ENCODE assay signal across 22 cellular contexts in genomic region chr1:7645751-7646048, GRCh38.
"Had no signal": no experiment of that assay in that cellular context is flagged by ENCODE, and none has a peak within 500 bp of the region (broad histone marks: within the 10 kb centered on the region; RNA-seq: fewer than 3 reads in every experiment).

No MANE protein-coding gene starts in this region.

- H3K27ac ChIP-seq: brain microvascular endothelial cell, coronary artery, lower lobe of right lung, tibial nerve had no signal

- H3K9me3 ChIP-seq: sigmoid colon, tibial nerve had no signal

- DNase-seq: activated CD4-positive, alpha-beta T cell treated with anti-CD3 and anti-CD28 coated beads, Interleukin-2, amount 10 ng/mL, durations not matched to agents 24 days and 14 days; activated CD8-positive, alpha-beta T cell treated with anti-CD3 and anti-CD28 coated beads, Interleukin-2, amount 10 ng/mL, durations not matched to agents 7 days and 5 days; activated effector memory CD4-positive, alpha-beta T cell treated with Interleukin-2 at 50 U/mL for 16 hours; activated naive CD4-positive, alpha-beta T cell treated with anti-CD3 and anti-CD28 coated beads, Interleukin-2, amount 10 ng/mL, durations not matched to agents 7 days and 5 days; activated naive CD8-positive, alpha-beta T cell treated with anti-CD3 and anti-CD28 coated beads, Interleukin-2, amount 50 U/mL, for 24 hours; activated T-cell treated with anti-CD3 and anti-CD28 coated beads, Interleukin-2, amount 50 U/mL, for 4 hours; aorta; brain microvascular endothelial cell; foreskin melanocyte; kidney glomerular epithelial cell; sigmoid colon; stimulated activated CD4-positive, alpha-beta T cell treated with anti-CD3 and anti-CD28 coated beads, Interleukin-12 subunit alpha, Interleukin-12 subunit beta, amount 100 ng/mL, for 4 hours; stimulated activated CD4-positive, alpha-beta T cell treated with anti-CD3 and anti-CD28 coated beads, Interleukin-1b, Interleukin-23, amount 100 ng/mL, for 48 hours; stimulated activated naive CD8-positive, alpha-beta T cell treated with anti-CD3 and anti-CD28 coated beads, Interleukin-15, Interleukin-2, amounts not matched to agents 100 U/mL and 50 U/mL, for 24 hours; T-helper 1 cell; T-helper 9 cell had no signal

- H3K4me1 Mint-ChIP-seq: activated CD4-positive, alpha-beta T cell treated with anti-CD3 and anti-CD28 coated beads, Interleukin-2, amount 10 ng/mL, durations not matched to agents 24 days and 14 days; activated naive CD4-positive, alpha-beta T cell treated with anti-CD3 and anti-CD28 coated beads, Interleukin-2, amount 10 ng/mL, durations not matched to agents 7 days and 5 days; activated naive CD8-positive, alpha-beta T cell treated with anti-CD3 and anti-CD28 coated beads, Interleukin-2, amount 50 U/mL, for 24 hours; central memory CD8-positive, alpha-beta T cell had no signal

- ATAC-seq: activated CD8-positive, alpha-beta T cell treated with anti-CD3 and anti-CD28 coated beads, Interleukin-2, amount 10 ng/mL, durations not matched to agents 7 days and 5 days; activated naive CD8-positive, alpha-beta T cell treated with anti-CD3 and anti-CD28 coated beads, Interleukin-2, amount 50 U/mL, for 24 hours; activated T-cell treated with anti-CD3 and anti-CD28 coated beads, Interleukin-2, amount 50 U/mL, for 4 hours; stimulated activated naive CD8-positive, alpha-beta T cell treated with anti-CD3 and anti-CD28 coated beads, Interleukin-15, Interleukin-2, amounts not matched to agents 100 U/mL and 50 U/mL, for 24 hours had no signal

- H3K36me3 ChIP-seq: brain microvascular endothelial cell, lower lobe of right lung, sigmoid colon, tibial nerve had no signal

- H3K4me3 ChIP-seq: coronary artery, lower lobe of right lung, sigmoid colon, tibial nerve had no signal

- H3K36me3 Mint-ChIP-seq: activated naive CD4-positive, alpha-beta T cell treated with anti-CD3 and anti-CD28 coated beads, Interleukin-2, amount 10 ng/mL, durations not matched to agents 7 days and 5 days; mesothelial cell of epicardium had no signal

- H3K9me3 Mint-ChIP-seq: activated CD4-positive, alpha-beta T cell treated with anti-CD3 and anti-CD28 coated beads, Interleukin-2, amount 10 ng/mL, durations not matched to agents 24 days and 14 days; activated naive CD4-positive, alpha-beta T cell treated with anti-CD3 and anti-CD28 coated beads, Interleukin-2, amount 10 ng/mL, durations not matched to agents 7 days and 5 days; activated naive CD8-positive, alpha-beta T cell treated with anti-CD3 and anti-CD28 coated beads, Interleukin-2, amount 50 U/mL, for 24 hours; activated T-cell treated with anti-CD3 and anti-CD28 coated beads, Interleukin-2, amount 50 U/mL, for 4 hours; central memory CD8-positive, alpha-beta T cell; mesothelial cell of epicardium; nephron had no signal

- H3K27ac Mint-ChIP-seq: activated CD4-positive, alpha-beta T cell treated with anti-CD3 and anti-CD28 coated beads, Interleukin-2, amount 10 ng/mL, durations not matched to agents 24 days and 14 days; activated CD8-positive, alpha-beta T cell treated with anti-CD3 and anti-CD28 coated beads, Interleukin-2, amount 10 ng/mL, durations not matched to agents 7 days and 5 days; activated naive CD4-positive, alpha-beta T cell treated with anti-CD3 and anti-CD28 coated beads, Interleukin-2, amount 10 ng/mL, durations not matched to agents 7 days and 5 days; activated naive CD8-positive, alpha-beta T cell treated with anti-CD3 and anti-CD28 coated beads, Interleukin-2, amount 50 U/mL, for 24 hours; mesothelial cell of epicardium had no signal

- H3K4me3 Mint-ChIP-seq: activated CD4-positive, alpha-beta T cell treated with anti-CD3 and anti-CD28 coated beads, Interleukin-2, amount 10 ng/mL, durations not matched to agents 24 days and 14 days; activated CD8-positive, alpha-beta T cell treated with anti-CD3 and anti-CD28 coated beads, Interleukin-2, amount 10 ng/mL, durations not matched to agents 7 days and 5 days; activated naive CD4-positive, alpha-beta T cell treated with anti-CD3 and anti-CD28 coated beads, Interleukin-2, amount 10 ng/mL, durations not matched to agents 7 days and 5 days; activated naive CD8-positive, alpha-beta T cell treated with anti-CD3 and anti-CD28 coated beads, Interleukin-2, amount 50 U/mL, for 24 hours; activated T-cell treated with anti-CD3 and anti-CD28 coated beads, Interleukin-2, amount 50 U/mL, for 4 hours; central memory CD8-positive, alpha-beta T cell; mesothelial cell of epicardium; nephron had no signal

- H3K27me3 Mint-ChIP-seq: activated CD4-positive, alpha-beta T cell treated with anti-CD3 and anti-CD28 coated beads, Interleukin-2, amount 10 ng/mL, durations not matched to agents 24 days and 14 days; activated naive CD8-positive, alpha-beta T cell treated with anti-CD3 and anti-CD28 coated beads, Interleukin-2, amount 50 U/mL, for 24 hours had no signal
